Comparison of ENCODE assay signal across 9 cellular contexts in the genomic region with DNA sequence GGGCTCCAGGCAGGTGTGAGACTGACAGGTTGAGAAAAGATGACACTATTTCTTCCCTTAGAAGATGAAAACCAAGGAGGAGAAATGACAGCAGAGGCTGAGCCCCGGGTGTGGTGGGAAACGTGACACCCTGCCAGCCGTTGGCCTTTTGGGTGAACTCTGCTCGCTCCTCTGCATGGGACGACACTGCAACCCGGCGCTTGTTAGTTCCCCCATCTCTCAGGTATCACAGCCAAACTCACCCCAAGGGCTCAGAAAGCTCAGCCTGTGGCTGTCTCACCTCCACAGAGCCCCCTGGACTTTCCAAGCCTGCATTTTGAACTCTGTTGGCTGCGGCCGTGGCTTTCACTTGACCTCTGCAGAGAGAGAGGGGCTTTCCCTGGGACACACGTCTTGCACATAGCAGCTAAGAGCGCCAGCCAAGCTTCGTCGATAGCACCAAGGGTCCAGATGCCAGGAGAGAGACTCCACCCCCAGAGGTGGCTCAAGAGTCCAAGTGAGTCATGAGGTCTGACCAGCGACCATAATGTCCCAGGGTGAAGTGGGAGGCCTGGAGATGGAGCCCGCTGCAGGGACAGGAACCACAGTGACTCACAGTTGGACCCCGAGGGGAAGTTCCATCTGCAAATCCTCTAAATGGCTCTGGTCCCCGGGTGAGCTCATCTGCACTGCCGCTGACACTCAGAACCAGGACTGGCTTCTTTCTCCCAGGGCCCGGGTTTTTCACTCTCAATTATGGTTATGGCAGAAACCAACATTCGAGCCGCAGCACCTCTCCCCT.
DNase-seq lines count a peak whose midpoint lies in the region; ATAC-seq and TF ChIP-seq lines count a peak whose summit lies in the region.
"Had no signal": no experiment of that assay in that cellular context is flagged by ENCODE, and none has a peak within 500 bp of the region (broad histone marks: within the 10 kb centered on the region; RNA-seq: fewer than 3 reads in every experiment).

No MANE protein-coding gene starts in this region.

- CTCF ChIA-PET in activated naive CD4-positive, alpha-beta T cell treated with anti-CD3 and anti-CD28 coated beads for 36 hours (lab: Charles Lee) = no interaction called here

- peaks cover 5% of the 10 kb centered on the region for H3K9me3 Mint-ChIP-seq in activated naive CD4-positive, alpha-beta T cell treated with anti-CD3 and anti-CD28 coated beads for 36 hours
- H3K9me3 Mint-ChIP-seq in chondrocyte (ENCODE audit: low read depth) = peaks cover 10% of the 10 kb centered on the region
- peaks cover 12% of the 10 kb centered on the region for H3K9me3 Mint-ChIP-seq in osteocyte (ENCODE audit: unreplicated experiment)
- peaks cover 4% of the 10 kb centered on the region for H3K9me3 Mint-ChIP-seq in natural killer cell treated with Interleukin-12 subunit alpha and Interleukin-12 subunit beta and Interleukin-15 and Interleukin-18, amount 100 ng/mL, for 72 hours

- peaks cover 5% of the 10 kb centered on the region for H3K4me1 Mint-ChIP-seq in activated naive CD4-positive, alpha-beta T cell treated with anti-CD3 and anti-CD28 coated beads for 36 hours (ENCODE audit: low read depth)
- H3K4me1 Mint-ChIP-seq in chondrocyte (ENCODE audit: low read depth) (peaks cover 38% of the 10 kb centered on the region), osteocyte (ENCODE audit: unreplicated experiment) (peaks cover 32% of the 10 kb centered on the region)
- H3K4me1 Mint-ChIP-seq in natural killer cell treated with Interleukin-12 subunit alpha and Interleukin-12 subunit beta and Interleukin-15 and Interleukin-18, amount 100 ng/mL, for 72 hours (ENCODE audit: low read depth in 2 of 2) = no peaks in the 10 kb centered on the region

- no peak for ATAC-seq in natural killer cell treated with Interleukin-12 subunit alpha and Interleukin-12 subunit beta and Interleukin-15 and Interleukin-18, amount 100 ng/mL, for 72 hours

- peak overlapping the region; percentile 96 for H3K27ac ChIP-seq in MM.1S (ENCODE audit: low read length)

- peaks cover 87% of the 10 kb centered on the region for H3K79me2 ChIP-seq in MM.1S (ENCODE audit: low read length)

- peaks cover 38% of the 10 kb centered on the region for H3K4me1 ChIP-seq in MM.1S (ENCODE audit: low read length)

- H3K9me3 ChIP-seq in MM.1S (replicated peaks; ENCODE audit: insufficient read depth, low read length) = no peaks in the 10 kb centered on the region

- peak overlapping the region; percentile 77 for H3K9ac ChIP-seq in MM.1S (ENCODE audit: low read length)

- peaks cover 31% of the 10 kb centered on the region for H3F3A ChIP-seq in MM.1S (ENCODE audit: insufficient read depth, low read length)

- H3K4me3 ChIP-seq in HFF-Myc (replicated peaks; ENCODE audit: low read depth, low read length) = no peak overlapping the region
- H3K4me3 ChIP-seq in MM.1S (ENCODE audit: low read length) = peak overlapping the region; percentile 30

- H4K20me1 ChIP-seq in MM.1S (ENCODE audit: insufficient read depth, low read length) = no peaks in the 10 kb centered on the region

- peak overlapping the region; percentile 25; the same call in 1 of the 2 replicates for H2AFZ ChIP-seq in MM.1S (ENCODE audit: low read length)

- no peaks in the 10 kb centered on the region for H3K27me3 ChIP-seq in MM.1S (replicated peaks; ENCODE audit: insufficient read depth, low read length)

- no peak overlapping the region for H3K4me3 Mint-ChIP-seq in activated naive CD4-positive, alpha-beta T cell treated with anti-CD3 and anti-CD28 coated beads for 36 hours
- H3K4me3 Mint-ChIP-seq in chondrocyte (ENCODE audit: unreplicated experiment) (peak overlapping the region; percentile 6), osteocyte (ENCODE audit: unreplicated experiment) (no peak overlapping the region)
- H3K4me3 Mint-ChIP-seq in natural killer cell treated with Interleukin-12 subunit alpha and Interleukin-12 subunit beta and Interleukin-15 and Interleukin-18, amount 100 ng/mL, for 72 hours = no peak overlapping the region
- H3K4me3 Mint-ChIP-seq: dendritic cell treated with granulocyte-macrophage colony-stimulating factor and Interleukin-4, amounts not matched to agents 40 ng/mL and 50 ng/mL, for 4 days had no signal

- peak overlapping the region; percentile 81 for H3K4me2 ChIP-seq in MM.1S (ENCODE audit: low read depth, low read length)

- H3K27me3 Mint-ChIP-seq in activated naive CD4-positive, alpha-beta T cell treated with anti-CD3 and anti-CD28 coated beads for 36 hours (ENCODE audit: low read depth) = peaks cover 10% of the 10 kb centered on the region
- no peaks in the 10 kb centered on the region for H3K27me3 Mint-ChIP-seq in chondrocyte (ENCODE audit: low read depth)
- no peaks in the 10 kb centered on the region for H3K27me3 Mint-ChIP-seq in osteocyte (ENCODE audit: unreplicated experiment)
- peaks cover 3 to 15% of the 10 kb centered on the region in 2 donors for H3K27me3 Mint-ChIP-seq in natural killer cell treated with Interleukin-12 subunit alpha and Interleukin-12 subunit beta and Interleukin-15 and Interleukin-18, amount 100 ng/mL, for 72 hours
- H3K27me3 Mint-ChIP-seq: dendritic cell treated with granulocyte-macrophage colony-stimulating factor and Interleukin-4, amounts not matched to agents 40 ng/mL and 50 ng/mL, for 4 days had no signal

- H3K9me2 ChIP-seq in MM.1S (replicated peaks; ENCODE audit: insufficient read depth, low read length) = no peaks in the 10 kb centered on the region

- peaks cover 12% of the 10 kb centered on the region; the same call in 1 of the 2 replicates for H3K36me3 ChIP-seq in MM.1S (replicated peaks; ENCODE audit: insufficient read depth, low read length)

- intact Hi-C loops in activated naive CD4-positive, alpha-beta T cell treated with anti-CD3 and anti-CD28 coated beads for 36 hours (cut with micrococcal nuclease) = no loop called here

- peak; percentile 48 for DNase-seq in activated naive CD4-positive, alpha-beta T cell treated with anti-CD3 and anti-CD28 coated beads for 36 hours
- no peak for DNase-seq in activated naive CD4-positive, alpha-beta T cell treated with anti-CD3 and anti-CD28 coated beads, Interleukin-2, amount 50 U/mL, for 16 hours
- DNase-seq in HFF-Myc (ENCODE audit: extremely low read depth, low read depth) (peak; percentile 84), MM.1S (peak; percentile 87), chondrocyte (ENCODE audit: low spot score) (no peak), osteocyte (ENCODE audit: extremely low spot score, unreplicated experiment) (peak; percentile 86), NCI-H2107 (lab: John Stamatoyannopoulos, UW) (no peak)
- DNase-seq in natural killer cell treated with Interleukin-12 subunit alpha and Interleukin-12 subunit beta and Interleukin-15 and Interleukin-18, amount 100 ng/mL, for 72 hours (ENCODE audit: low spot score) = no peak

- H3K36me3 Mint-ChIP-seq in activated naive CD4-positive, alpha-beta T cell treated with anti-CD3 and anti-CD28 coated beads for 36 hours (ENCODE audit: low read depth) = no peaks in the 10 kb centered on the region
- H3K36me3 Mint-ChIP-seq in chondrocyte (ENCODE audit: low read depth) (peaks cover 14% of the 10 kb centered on the region), osteocyte (ENCODE audit: unreplicated experiment) (peaks cover 11% of the 10 kb centered on the region)
- peaks cover 7% of the 10 kb centered on the region for H3K36me3 Mint-ChIP-seq in natural killer cell treated with Interleukin-12 subunit alpha and Interleukin-12 subunit beta and Interleukin-15 and Interleukin-18, amount 100 ng/mL, for 72 hours

- TF ChIP-seq CTCF in HFF-Myc (IDR thresholded peaks at IDR 0.05; ENCODE audit: low read depth, low read length, missing control alignments) (no peak), MM.1S (IDR thresholded peaks at IDR 0.05; ENCODE audit: low read length) (no peak), chondrocyte (IDR thresholded peaks at IDR 0.05) (peak; percentile 6), osteocyte (IDR thresholded peaks at IDR 0.05) (no peak)

- no peak overlapping the region for H3K27ac Mint-ChIP-seq in activated naive CD4-positive, alpha-beta T cell treated with anti-CD3 and anti-CD28 coated beads for 36 hours
- H3K27ac Mint-ChIP-seq in chondrocyte (ENCODE audit: unreplicated experiment) = peak overlapping the region; percentile 91
- H3K27ac Mint-ChIP-seq in osteocyte (ENCODE audit: unreplicated experiment) = peak overlapping the region; percentile 77
- H3K27ac Mint-ChIP-seq in natural killer cell treated with Interleukin-12 subunit alpha and Interleukin-12 subunit beta and Interleukin-15 and Interleukin-18, amount 100 ng/mL, for 72 hours = no peak overlapping the region
- H3K27ac Mint-ChIP-seq: dendritic cell treated with granulocyte-macrophage colony-stimulating factor and Interleukin-4, amounts not matched to agents 40 ng/mL and 50 ng/mL, for 4 days had no signal

Comparison
In these comparisons a context has a peak if more than half of its experiments do, and no peak if none do; other contexts are left out.
1. DNase-seq: peak in activated naive CD4-positive, alpha-beta T cell treated with anti-CD3 and anti-CD28 coated beads for 36 hours (single experiment), HFF-Myc (single experiment), MM.1S (single experiment) and osteocyte (single experiment); none in activated naive CD4-positive, alpha-beta T cell treated with anti-CD3 and anti-CD28 coated beads, Interleukin-2, amount 50 U/mL, for 16 hours (single experiment), chondrocyte (single experiment), natural killer cell treated with Interleukin-12 subunit alpha and Interleukin-12 subunit beta and Interleukin-15 and Interleukin-18, amount 100 ng/mL, for 72 hours (single experiment) and NCI-H2107 (single experiment).
2. H3K27ac Mint-ChIP-seq: peak in chondrocyte (single experiment) and osteocyte (single experiment); none in activated naive CD4-positive, alpha-beta T cell treated with anti-CD3 and anti-CD28 coated beads for 36 hours (single experiment) and natural killer cell treated with Interleukin-12 subunit alpha and Interleukin-12 subunit beta and Interleukin-15 and Interleukin-18, amount 100 ng/mL, for 72 hours (0 of 2).